ENCODE assay signal across 25 cellular contexts in the genomic region with DNA sequence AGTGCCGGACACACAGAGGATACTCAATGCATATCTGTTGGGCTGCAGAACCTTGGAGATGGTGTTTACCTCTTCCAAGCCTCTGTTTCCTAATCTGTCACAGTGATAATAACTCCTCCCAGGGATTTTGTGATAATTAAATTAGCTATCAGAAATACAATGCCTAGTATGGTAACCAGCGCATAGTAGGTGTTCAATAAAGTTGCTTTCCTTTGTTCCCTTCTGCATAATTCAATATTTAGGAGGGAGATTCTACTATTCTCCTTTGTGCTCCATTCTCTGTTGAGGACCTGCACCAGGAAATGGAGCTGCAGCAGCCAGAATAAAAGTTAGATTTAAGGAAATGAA. TPM values are rescaled to one million over a fixed set of nuclear protein-coding genes. Genes with fewer than 3 reads are reported as not detected.
DNase-seq lines count a peak whose midpoint lies in the region; ATAC-seq and TF ChIP-seq lines count a peak whose summit lies in the region.
"Had no signal": no experiment of that assay in that cellular context is flagged by ENCODE, and none has a peak within 500 bp of the region (broad histone marks: within the 10 kb centered on the region; RNA-seq: fewer than 3 reads in every experiment).

No MANE protein-coding gene starts in this region.

- ATAC-seq in GM21619 (IDR thresholded peaks at IDR 0.05; ENCODE audit: unreplicated experiment) (no peak), left colon (no peak)
- ATAC-seq: activated CD4-positive, CD25-positive, alpha-beta regulatory T cell treated with anti-CD3 and anti-CD28 coated beads, Interleukin-2, amount 50 U/mL, for 24 hours; naive thymus-derived CD8-positive, alpha-beta T cell had no signal

- H3K36me3 Mint-ChIP-seq in IgD-negative memory B cell = no peaks in the 10 kb centered on the region
- no peaks in the 10 kb centered on the region for H3K36me3 Mint-ChIP-seq in type B pancreatic cell
- H3K36me3 Mint-ChIP-seq: activated naive CD4-positive, alpha-beta T cell treated with anti-CD3 and anti-CD28 coated beads, Interleukin-2, amount 10 ng/mL, durations not matched to agents 7 days and 5 days; naive thymus-derived CD8-positive, alpha-beta T cell had no signal

- no peak for TF ChIP-seq CTCF in type B pancreatic cell (conservative IDR thresholded peaks at IDR 0.05)

- H3K27ac Mint-ChIP-seq in IgD-negative memory B cell (peak overlapping the region in 1 of 3 donors; percentile 56), type B pancreatic cell (peak overlapping the region; percentile 64)
- H3K27ac Mint-ChIP-seq: activated naive CD4-positive, alpha-beta T cell treated with anti-CD3 and anti-CD28 coated beads, Interleukin-2, amount 10 ng/mL, durations not matched to agents 7 days and 5 days; activated T-helper 1 cell treated with anti-CD3 and anti-CD28 coated beads, Interleukin-12 subunit alpha, Interleukin-12 subunit beta, Interleukin-2, Interleukin-4 antibody, amounts not matched to agents 30 ng/mL and 10 ng/mL and 1 ng/mL, durations not matched to agents 14 hours and 24 hours and 36 hours; GM23338; HFFc6; stimulated activated naive CD8-positive, alpha-beta T cell treated with anti-CD3 and anti-CD28 coated beads, Interleukin-15, Interleukin-2, amounts not matched to agents 100 ng/mL and 50 ng/mL, for 24 hours had no signal

- DNase-seq in caudate nucleus (lab: John Stamatoyannopoulos, UW) (no peak), type B pancreatic cell (ENCODE audit: extremely low spot score, unreplicated experiment) (no peak), left colon (no peak), LoVo (ENCODE audit: low spot score) (no peak)
- DNase-seq: activated CD4-positive, alpha-beta T cell treated with anti-CD3 and anti-CD28 coated beads, Interleukin-2, amount 50 U/mL, for 48 hours; activated CD8-positive, alpha-beta memory T cell treated with anti-CD3 and anti-CD28 coated beads, Interleukin-2, amount 50 U/mL, for 4 hours; effector memory CD4-positive, alpha-beta T cell; HFFc6; naive thymus-derived CD8-positive, alpha-beta T cell; NCI-H187 treated with DMSO at 0.1 percent for 48 hours; NCI-H2171 treated with DMSO at 0.1 percent for 48 hours; NCI-H526 treated with DMSO at 0.1 percent for 48 hours; occipital lobe had no signal

- peak overlapping the region in 3 of 4 donors; percentile 49 to 78 (median 71) for H3K4me3 Mint-ChIP-seq in IgD-negative memory B cell
- H3K4me3 Mint-ChIP-seq in type B pancreatic cell = no peak overlapping the region
- H3K4me3 Mint-ChIP-seq: activated naive CD4-positive, alpha-beta T cell treated with anti-CD3 and anti-CD28 coated beads, Interleukin-2, amount 10 ng/mL, durations not matched to agents 7 days and 5 days; activated T-helper 1 cell treated with anti-CD3 and anti-CD28 coated beads, Interleukin-12 subunit alpha, Interleukin-12 subunit beta, Interleukin-2, Interleukin-4 antibody, amounts not matched to agents 30 ng/mL and 10 ng/mL and 1 ng/mL, durations not matched to agents 14 hours and 24 hours and 36 hours; GM23338; HFFc6; naive thymus-derived CD8-positive, alpha-beta T cell; stimulated activated naive CD8-positive, alpha-beta T cell treated with anti-CD3 and anti-CD28 coated beads, Interleukin-15, Interleukin-2, amounts not matched to agents 100 ng/mL and 50 ng/mL, for 24 hours had no signal

- no peaks in the 10 kb centered on the region for H3K9me3 ChIP-seq in mucosa of stomach (ENCODE audit: control insufficient read depth, low read length)
- H3K9me3 ChIP-seq: tibial nerve had no signal

- H3K27ac ChIP-seq in caudate nucleus (ENCODE audit: low read depth, low read length) = peak overlapping the region; percentile 48

- no peaks in the 10 kb centered on the region for H3K27me3 ChIP-seq in mucosa of stomach (ENCODE audit: control insufficient read depth, insufficient read depth, low read length)

- peaks cover 15 to 16% (median 16%) of the 10 kb centered on the region in 3 donors for H3K4me1 Mint-ChIP-seq in IgD-negative memory B cell
- H3K4me1 Mint-ChIP-seq in type B pancreatic cell (ENCODE audit: unreplicated experiment) = peaks cover 33% of the 10 kb centered on the region

- peak overlapping the region; percentile 16 for H3K9ac ChIP-seq in mucosa of stomach (ENCODE audit: low read length)

- peaks cover 12% of the 10 kb centered on the region for H3K4me1 ChIP-seq in mucosa of stomach (ENCODE audit: control insufficient read depth, insufficient read depth, low read length)

- H3K9me3 Mint-ChIP-seq in IgD-negative memory B cell (no peaks in the 10 kb centered on the region), type B pancreatic cell (no peaks in the 10 kb centered on the region)
- H3K9me3 Mint-ChIP-seq: activated naive CD4-positive, alpha-beta T cell treated with anti-CD3 and anti-CD28 coated beads, Interleukin-2, amount 10 ng/mL, durations not matched to agents 7 days and 5 days; activated T-helper 1 cell treated with anti-CD3 and anti-CD28 coated beads, Interleukin-12 subunit alpha, Interleukin-12 subunit beta, Interleukin-2, Interleukin-4 antibody, amounts not matched to agents 30 ng/mL and 10 ng/mL and 1 ng/mL, durations not matched to agents 14 hours and 24 hours and 36 hours; HFFc6; naive thymus-derived CD8-positive, alpha-beta T cell; stimulated activated naive CD8-positive, alpha-beta T cell treated with anti-CD3 and anti-CD28 coated beads, Interleukin-15, Interleukin-2, amounts not matched to agents 100 ng/mL and 50 ng/mL, for 24 hours had no signal

- peaks cover 8% of the 10 kb centered on the region for H3K27me3 Mint-ChIP-seq in IgD-negative memory B cell
- H3K27me3 Mint-ChIP-seq in type B pancreatic cell = no peaks in the 10 kb centered on the region

- no peaks in the 10 kb centered on the region for H3K36me3 ChIP-seq in mucosa of stomach (ENCODE audit: control insufficient read depth, insufficient read depth, low read length)
- H3K36me3 ChIP-seq: tibial nerve had no signal

- no peak overlapping the region for H3K4me3 ChIP-seq in mucosa of stomach (ENCODE audit: low read length)
- H3K4me3 ChIP-seq: GM23338, tibial nerve had no signal

- intact Hi-C loops in left colon (cut with DNase I, micrococcal nuclease) = no loop called here

RNA-seq across cellular contexts. Expression of a gene that starts 3.3 kb away (rescaled TPM):
- 1.9 TPM for polyA plus RNA-seq in IgD-negative memory B cell
- 2.1 and 10.6 TPM in 2 replicates for total RNA-seq in type B pancreatic cell (ENCODE audit: low replicate concordance)
- 1 to 10 TPM; 2.5 to 2.9 TPM for total RNA-seq in left colon
- total RNA-seq: epithelial cell of proximal tubule, fibroblast of villous mesenchyme, GM23338, HFFc6, kidney epithelial cell had no signal
- polyA plus RNA-seq: GM23338 had no signal

RNA-seq across cellular contexts. Expression of a gene that starts 21.9 kb away (rescaled TPM):
- polyA plus RNA-seq in IgD-negative memory B cell = 72.0 TPM
- total RNA-seq in type B pancreatic cell (ENCODE audit: low replicate concordance) (69.4 and 69.5 TPM in 2 replicates), left colon (10 to 100 TPM; 43.6 to 54.9 TPM)

RNA-seq across cellular contexts. Expression of a gene that starts 35.8 kb away (rescaled TPM):
- polyA plus RNA-seq in IgD-negative memory B cell = 0.74 TPM
- total RNA-seq in type B pancreatic cell (ENCODE audit: low replicate concordance) = 12.4 and 15.3 TPM in 2 replicates
- 1 to 10 TPM; 2.7 to 3.1 TPM for total RNA-seq in left colon
